Comparison of ENCODE assay signal across 8 cellular contexts in genomic region chr5:5421149-5421960, GRCh38. TPM values are rescaled to one million over a fixed set of nuclear protein-coding genes. Genes with fewer than 3 reads are reported as not detected.
DNase-seq lines count a peak whose midpoint lies in the region; ATAC-seq, FAIRE-seq and TF ChIP-seq lines count a peak whose summit lies in the region.

No MANE protein-coding gene starts in this region.

- peak overlapping the region; percentile 77 for H2AFZ ChIP-seq in smooth muscle cell (ENCODE audit: low read depth)

- peaks cover 38% of the 10 kb centered on the region for H4K20me1 ChIP-seq in BLaER1
- H4K20me1 ChIP-seq in smooth muscle cell (ENCODE audit: low read depth): peaks cover 32% of the 10 kb centered on the region

- H3K4me2 ChIP-seq in BLaER1 (peak overlapping the region; percentile 79), smooth muscle cell (peak overlapping the region; percentile 96)

- H3K27me3 ChIP-seq in BLaER1 (no peaks in the 10 kb centered on the region), right cardiac atrium (ENCODE audit: control insufficient read depth, insufficient read depth) (no peaks in the 10 kb centered on the region), smooth muscle cell (ENCODE audit: low read depth) (no peaks in the 10 kb centered on the region)

- H3K4me3 ChIP-seq in BLaER1 (peak overlapping the region; percentile 98), LNCaP clone FGC (ENCODE audit: low read depth, low read length) (peak overlapping the region; percentile 93), right cardiac atrium (ENCODE audit: low read length) (peak overlapping the region; percentile 40), smooth muscle cell (peak overlapping the region; percentile 99)

- H3K9ac ChIP-seq in BLaER1 (peak overlapping the region; percentile 94), smooth muscle cell (ENCODE audit: low read depth) (peak overlapping the region; percentile 97)

- peak; percentile 40 for FAIRE-seq in GM19239 (lab: Jason Lieb, UNC)

- no peak for TF ChIP-seq CTCF in LNCaP clone FGC (IDR thresholded peaks at IDR 0.05; ENCODE audit: control insufficient read depth, extremely low read depth, insufficient read depth)
- TF ChIP-seq CTCF in smooth muscle cell (IDR thresholded peaks at IDR 0.05; ENCODE audit: borderline replicate concordance, insufficient read depth, poor library complexity, severe bottlenecking): no peak

- ATAC-seq in right cardiac atrium: no peak

- H3F3A ChIP-seq in smooth muscle cell (ENCODE audit: low read depth): peaks cover 14% of the 10 kb centered on the region

- WGBS in right cardiac atrium: 8% methylated on average over 24 of the region's 24 CpGs
- WGBS in smooth muscle cell (ENCODE audit: low lambda C conversion rate): 18% methylated on average over 24 of the region's 24 CpGs

- DNase-seq in GM19239 (ENCODE audit: insufficient read length, low spot score): no peak
- DNase-seq in LNCaP clone FGC (ENCODE audit: low read depth): no peak
- DNase-seq in activated effector memory CD4-positive, alpha-beta T cell treated with anti-CD3 and anti-CD28 coated beads, Interleukin-2, amount 50 U/mL, for 16 hours: peak; percentile 68
- DNase-seq in right cardiac atrium: no peak
- no peak for DNase-seq in smooth muscle cell (lab: John Stamatoyannopoulos, UW; ENCODE audit: unreplicated experiment)
- DNase-seq in kidney glomerular epithelial cell (lab: John Stamatoyannopoulos, UW): no peak
- DNase-seq in mucosa of gallbladder (ENCODE audit: low spot score): no peak

- H3K27ac ChIP-seq in BLaER1 (peak overlapping the region; percentile 91), right cardiac atrium (ENCODE audit: low read length) (peak overlapping the region; percentile 90), smooth muscle cell (ENCODE audit: low read depth) (peak overlapping the region; percentile 99)

- peaks cover 38% of the 10 kb centered on the region for H3K79me2 ChIP-seq in smooth muscle cell (ENCODE audit: low read depth)

- intact Hi-C loops in right cardiac atrium (cut with DNase I): loop anchor here in 1 of 4 donors (5.0 kb wide), 1 partner anchor 279 kb away; the partner anchor contains the start of gene ADAMTS16

- H3K9me3 ChIP-seq in BLaER1: no peaks in the 10 kb centered on the region
- no peaks in the 10 kb centered on the region for H3K9me3 ChIP-seq in right cardiac atrium (ENCODE audit: control insufficient read depth, low read length)
- no peaks in the 10 kb centered on the region for H3K9me3 ChIP-seq in smooth muscle cell (replicated peaks; ENCODE audit: low read depth)

- H3K4me1 ChIP-seq in BLaER1 (peaks cover 46% of the 10 kb centered on the region), right cardiac atrium (ENCODE audit: control insufficient read depth, insufficient read depth, low read length) (peaks cover 6% of the 10 kb centered on the region), smooth muscle cell (ENCODE audit: low read depth) (peaks cover 12% of the 10 kb centered on the region)

- H3K36me3 ChIP-seq in BLaER1: peaks cover 18% of the 10 kb centered on the region
- H3K36me3 ChIP-seq in smooth muscle cell (ENCODE audit: low read depth): no peaks in the 10 kb centered on the region

RNA-seq across cellular contexts. Expression of gene ICE1, which starts 1.1 kb away (rescaled TPM):
- total RNA-seq in right cardiac atrium (10 to 100 TPM; 17.5 to 19.5 (median 18.7) TPM), smooth muscle cell (25.4 and 32.0 TPM in 2 replicates), mucosa of gallbladder (21.8 TPM)
- polyA plus RNA-seq in right cardiac atrium (5.6 TPM), smooth muscle cell (10.2 and 15.5 TPM in 2 replicates)

Comparison
In these comparisons a context has a peak if more than half of its experiments do, and no peak if none do; other contexts are left out.
1. H3K4me3 ChIP-seq: peak in every context shown above with its lines; median percentile 99 in smooth muscle cell; 98 in BLaER1; 93 in LNCaP clone FGC; 40 in right cardiac atrium.